8 cellular contexts compared by ENCODE assay signal in the genomic region with DNA sequence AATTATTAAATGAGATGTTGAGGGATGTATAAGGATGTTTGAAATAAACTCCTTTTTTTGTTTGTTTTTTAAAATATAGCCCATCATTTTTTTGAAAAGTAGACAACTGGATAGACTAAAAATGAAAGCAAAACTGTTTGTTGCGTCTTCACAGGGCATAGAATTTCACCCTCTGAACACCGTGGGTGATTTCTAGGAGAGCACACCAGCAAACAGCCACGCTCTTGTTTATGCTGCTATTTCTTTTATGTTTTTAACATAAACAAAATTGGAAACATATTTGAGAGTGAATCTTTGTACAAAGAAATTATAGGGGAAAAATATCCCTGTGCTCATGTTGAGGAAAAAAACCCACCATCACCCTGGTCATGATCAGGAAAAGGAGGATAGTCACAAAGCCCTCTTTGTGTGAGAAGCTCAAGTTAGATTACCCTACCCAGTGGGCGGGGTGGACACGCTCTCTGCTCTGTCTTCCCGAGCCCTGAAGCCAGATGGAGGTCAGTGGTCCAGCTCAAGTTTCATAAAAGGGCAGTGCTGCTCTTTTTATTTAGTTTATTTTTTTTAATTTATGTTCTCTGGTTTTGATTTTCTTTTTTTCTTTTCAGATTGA.
DNase-seq lines count a peak whose midpoint lies in the region; ATAC-seq, FAIRE-seq and TF ChIP-seq lines count a peak whose summit lies in the region.

No MANE protein-coding gene starts in this region.

- H3K4me1 Mint-ChIP-seq in T-helper 17 cell, result no peaks in the 10 kb centered on the region
- peaks cover 5 to 9% of the 10 kb centered on the region in 2 donors for H3K4me1 Mint-ChIP-seq in natural killer cell treated with Interleukin-12 subunit alpha and Interleukin-12 subunit beta and Interleukin-15 and Interleukin-18, amount 100 ng/mL, for 72 hours (ENCODE audit: low read depth in 2 of 2)

- H3K4me1 ChIP-seq in prostate gland (replicated peaks), result no peaks in the 10 kb centered on the region

- intact Hi-C loops in prostate gland (cut with DNase I), result no loop called here

- no peaks in the 10 kb centered on the region for H3K9me3 ChIP-seq in T-helper 17 cell (ENCODE audit: control insufficient read depth, low read length, poor library complexity, severe bottlenecking)
- no peaks in the 10 kb centered on the region for H3K9me3 ChIP-seq in prostate gland

- no peaks in the 10 kb centered on the region for H3K36me3 Mint-ChIP-seq in T-helper 17 cell (ENCODE audit: low read depth)
- no peaks in the 10 kb centered on the region for H3K36me3 Mint-ChIP-seq in natural killer cell treated with Interleukin-12 subunit alpha and Interleukin-12 subunit beta and Interleukin-15 and Interleukin-18, amount 100 ng/mL, for 72 hours

- no peaks in the 10 kb centered on the region for H3K27me3 ChIP-seq in prostate gland (replicated peaks; ENCODE audit: insufficient read depth)

- FAIRE-seq in RCC 7860 (lab: Jason Lieb, UNC), result no peak

- TF ChIP-seq CTCF in prostate gland (IDR thresholded peaks at IDR 0.05), result no peak

- H3K36me3 ChIP-seq in prostate gland, result no peaks in the 10 kb centered on the region

- DNase-seq in NCI-H1436 treated with DMSO at 0.1 percent for 48 hours (lab: John Stamatoyannopoulos, UW) (peak; percentile 20), NCI-H1436 (lab: John Stamatoyannopoulos, UW) (no peak), T-helper 17 cell (no peak), RCC 7860 (ENCODE audit: low spot score) (no peak), prostate gland (ENCODE audit: low spot score) (no peak)
- DNase-seq in natural killer cell treated with Interleukin-12 subunit alpha and Interleukin-12 subunit beta and Interleukin-15 and Interleukin-18, amount 100 ng/mL, for 72 hours (ENCODE audit: low spot score), result no peak

- peak; percentile 86 for ATAC-seq in GM19468 (IDR thresholded peaks at IDR 0.05; ENCODE audit: extremely low read depth, unreplicated experiment)
- peak; percentile 85 for ATAC-seq in HG03439 (IDR thresholded peaks at IDR 0.05; ENCODE audit: unreplicated experiment)
- ATAC-seq in T-helper 17 cell, result no peak
- peak in 1 of 2 donors; percentile 66 for ATAC-seq in natural killer cell treated with Interleukin-12 subunit alpha and Interleukin-12 subunit beta and Interleukin-15 and Interleukin-18, amount 100 ng/mL, for 72 hours

- H3K4me3 ChIP-seq in prostate gland, result no peak overlapping the region

- peak overlapping the region; percentile 49 for H3K27ac Mint-ChIP-seq in T-helper 17 cell
- H3K27ac Mint-ChIP-seq in natural killer cell treated with Interleukin-12 subunit alpha and Interleukin-12 subunit beta and Interleukin-15 and Interleukin-18, amount 100 ng/mL, for 72 hours, result peak overlapping the region; percentile 23 to 42

- peak overlapping the region; percentile 5 for H3K4me3 Mint-ChIP-seq in T-helper 17 cell
- peak overlapping the region; percentile 56 for H3K4me3 Mint-ChIP-seq in natural killer cell treated with Interleukin-12 subunit alpha and Interleukin-12 subunit beta and Interleukin-15 and Interleukin-18, amount 100 ng/mL, for 72 hours

- no peak overlapping the region for H3K27ac ChIP-seq in prostate gland

- 27% methylated on average over 6 of the region's 6 CpGs for WGBS in prostate gland

- TF ChIP-seq POLR2A in prostate gland (IDR thresholded peaks at IDR 0.05), result no peak

- H3K27me3 Mint-ChIP-seq in T-helper 17 cell, result peaks cover 14% of the 10 kb centered on the region
- peaks cover 4 to 8% of the 10 kb centered on the region in 2 donors for H3K27me3 Mint-ChIP-seq in natural killer cell treated with Interleukin-12 subunit alpha and Interleukin-12 subunit beta and Interleukin-15 and Interleukin-18, amount 100 ng/mL, for 72 hours

- no peaks in the 10 kb centered on the region for H3K9me3 Mint-ChIP-seq in natural killer cell treated with Interleukin-12 subunit alpha and Interleukin-12 subunit beta and Interleukin-15 and Interleukin-18, amount 100 ng/mL, for 72 hours
